8 cellular contexts compared by ENCODE assay signal in the genomic region with DNA sequence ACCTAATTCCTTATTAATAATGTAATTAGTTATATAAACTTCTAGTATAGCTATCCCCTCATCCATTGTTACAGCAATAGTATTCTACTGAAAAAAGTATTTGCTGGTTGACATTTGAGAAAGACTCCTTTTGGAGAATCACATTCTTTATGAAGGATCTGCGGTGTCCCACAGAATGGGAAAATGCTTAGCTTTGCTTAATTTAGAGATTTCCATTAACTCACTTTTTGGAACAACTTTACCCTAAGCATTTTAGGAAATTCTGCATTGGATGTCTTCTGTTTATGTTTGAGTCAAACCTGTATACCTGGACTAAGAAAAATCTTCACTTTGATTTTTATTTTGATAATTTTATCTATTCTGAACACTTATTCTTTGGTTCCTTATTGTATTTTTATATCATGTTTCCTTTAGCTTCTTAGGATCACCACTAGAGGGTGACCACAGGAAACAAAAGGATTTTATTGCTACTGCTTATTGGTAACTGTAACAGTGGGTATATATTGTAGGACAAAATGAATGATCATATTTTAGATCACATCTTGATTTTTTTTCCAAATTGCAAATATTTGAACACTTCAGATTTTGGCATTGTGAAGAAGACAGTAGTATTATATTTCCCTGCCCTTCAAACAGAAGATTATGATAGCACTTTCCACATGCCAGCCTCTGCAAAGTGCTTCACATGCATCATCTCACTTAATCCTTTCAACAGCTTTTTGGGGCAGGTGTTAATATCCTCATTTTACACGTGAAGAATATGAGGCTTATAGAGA.
DNase-seq lines count a peak whose midpoint lies in the region; ATAC-seq, FAIRE-seq and TF ChIP-seq lines count a peak whose summit lies in the region.

No MANE protein-coding gene starts in this region.

- ATAC-seq in GM21515 (IDR thresholded peaks at IDR 0.05; ENCODE audit: unreplicated experiment) (no peak), HG03460 (IDR thresholded peaks at IDR 0.05; ENCODE audit: unreplicated experiment) (no peak), HG02938 (IDR thresholded peaks at IDR 0.05; ENCODE audit: unreplicated experiment) (no peak)

- no peak overlapping the region for H3K9ac ChIP-seq in GM23248

- no peaks in the 10 kb centered on the region for H4K20me1 ChIP-seq in GM23248 (ENCODE audit: insufficient read depth)

- H3K4me3 ChIP-seq in AG04449 (ENCODE audit: low read depth, low read length) = no peak overlapping the region
- no peak overlapping the region for H3K4me3 ChIP-seq in GM23248

- peak; percentile 87 for FAIRE-seq in TTC549 (lab: Jason Lieb, UNC)

- in situ Hi-C loops in GM23248 (cut with MboI) = no loop called here

- no peak overlapping the region for H3K4me2 ChIP-seq in GM23248 (ENCODE audit: unreplicated experiment)

- CTCF ChIA-PET in AG04449 (lab: Yijun Ruan, JAX) = interaction anchor here (0.8 to 3.0 kb wide), 18 partner anchors 9 to 625 kb away, joined by 3 to 18 read pairs (median 4); no protein-coding TSS in a partner anchor

- no peaks in the 10 kb centered on the region for H3K9me2 ChIP-seq in GM23248 (ENCODE audit: insufficient read depth)

- TF ChIP-seq CTCF in AG04449 (IDR thresholded peaks at IDR 0.05; ENCODE audit: insufficient read depth, low read length, missing control alignments) = peak; percentile 27

- H3K79me2 ChIP-seq in GM23248 (ENCODE audit: insufficient read depth) = no peaks in the 10 kb centered on the region

- 87 to 88% methylated on average over 2 of the region's 2 CpGs for WGBS in GM23248 (ENCODE audit: low coverage in 1 of 2, low lambda C conversion rate in 2 of 2, missing lambda C conversion rate in 2 of 2), 2 experiments

- H3K27me3 ChIP-seq in GM23248 (replicated peaks; ENCODE audit: insufficient read depth) = no peaks in the 10 kb centered on the region

- no peaks in the 10 kb centered on the region for H3K4me1 ChIP-seq in GM23248 (ENCODE audit: insufficient read depth)

- POLR2A ChIA-PET in AG04449 (lab: Yijun Ruan, JAX) = no interaction called here

- no peak overlapping the region for H2AFZ ChIP-seq in GM23248

- no peak overlapping the region for H3K27ac ChIP-seq in GM23248

- H3K9me3 ChIP-seq in GM23248 (ENCODE audit: low read depth) = no peaks in the 10 kb centered on the region

- peaks cover 2% of the 10 kb centered on the region; the same call in 1 of the 2 replicates for H3F3A ChIP-seq in GM23248 (ENCODE audit: insufficient read depth)

- H3K36me3 ChIP-seq in GM23248 (ENCODE audit: low read depth) = no peaks in the 10 kb centered on the region; the same call in 1 of the 2 replicates

- DNase-seq in AG04449 (ENCODE audit: low read depth, low spot score) (no peak), GM23248 (peak; percentile 51), iPS-NIHi11 (ENCODE audit: low spot score) (peak; percentile 35), NCI-H2196 (lab: John Stamatoyannopoulos, UW; ENCODE audit: unreplicated experiment) (no peak)

Comparison
In these comparisons a context has a peak if more than half of its experiments do, and no peak if none do; other contexts are left out.
1. DNase-seq: peak in GM23248 (single experiment) and iPS-NIHi11 (single experiment); none in AG04449 (single experiment) and NCI-H2196 (single experiment).